Comparison of ENCODE assay signal across 21 cellular contexts in the genomic region with DNA sequence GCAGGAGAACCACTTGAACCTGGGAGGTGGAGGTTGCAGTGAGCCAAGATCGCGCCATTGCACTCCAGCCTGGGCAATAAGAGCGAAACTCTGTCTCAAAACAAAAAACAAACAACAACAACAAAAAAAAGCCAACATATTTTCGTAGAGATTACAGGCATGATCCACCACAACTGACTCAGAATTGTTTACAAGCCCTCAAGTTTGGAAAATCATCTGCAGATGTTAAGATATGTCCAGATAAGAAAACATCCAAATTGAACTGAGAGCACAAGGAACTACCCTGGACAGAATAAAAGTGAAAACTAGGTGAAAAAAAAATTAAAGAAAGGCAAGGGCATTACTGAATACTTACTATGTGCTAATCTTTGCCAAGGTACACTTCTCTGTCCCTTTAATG.
DNase-seq lines count a peak whose midpoint lies in the region; ATAC-seq, FAIRE-seq and TF ChIP-seq lines count a peak whose summit lies in the region.
"Had no signal": no experiment of that assay in that cellular context is flagged by ENCODE, and none has a peak within 500 bp of the region (broad histone marks: within the 10 kb centered on the region; RNA-seq: fewer than 3 reads in every experiment).

No MANE protein-coding gene starts in this region.

- H3K27ac ChIP-seq in ACC112 (ENCODE audit: low read depth, low read length) (no peak overlapping the region), hepatocyte (peak overlapping the region; percentile 58), stomach smooth muscle (ENCODE audit: low read length) (peak overlapping the region; percentile 92)
- H3K27ac ChIP-seq: C4-2B had no signal

- ATAC-seq in HG03457 (IDR thresholded peaks at IDR 0.05; ENCODE audit: unreplicated experiment) = no peak
- no peak for ATAC-seq in HG02840 (IDR thresholded peaks at IDR 0.05; ENCODE audit: low FRiP score, unreplicated experiment)
- no peak for ATAC-seq in HG03175 (IDR thresholded peaks at IDR 0.05; ENCODE audit: unreplicated experiment)
- ATAC-seq: K562, PC-3 had no signal

- no peaks in the 10 kb centered on the region for H3K9me2 ChIP-seq in hepatocyte (replicated peaks; ENCODE audit: insufficient read depth)

- H3K4me1 ChIP-seq in ACC112 (ENCODE audit: control insufficient read depth, insufficient read depth, low read length, unreplicated experiment) = peaks cover 9% of the 10 kb centered on the region
- peaks cover 3% of the 10 kb centered on the region for H3K4me1 ChIP-seq in hepatocyte (ENCODE audit: insufficient read depth)
- H3K4me1 ChIP-seq in stomach smooth muscle (ENCODE audit: control insufficient read depth, insufficient read depth, low read length) = peaks cover 41% of the 10 kb centered on the region

- no peak overlapping the region for H3K4me3 ChIP-seq in ACC112 (ENCODE audit: low read depth, low read length)
- no peak overlapping the region for H3K4me3 ChIP-seq in hepatocyte
- no peak overlapping the region for H3K4me3 ChIP-seq in stomach smooth muscle (ENCODE audit: low read length in 2 of 2)
- H3K4me3 ChIP-seq: K562 had no signal

- H3K36me3 ChIP-seq in ACC112 (ENCODE audit: insufficient read depth, low read length) (no peaks in the 10 kb centered on the region), hepatocyte (replicated peaks; ENCODE audit: insufficient read depth, low read depth) (no peaks in the 10 kb centered on the region), stomach smooth muscle (ENCODE audit: control insufficient read depth in 2 of 2, insufficient read depth in 2 of 2, low read length in 2 of 2) (no peaks in the 10 kb centered on the region)

- H3K79me2 ChIP-seq in ACC112 (ENCODE audit: control insufficient read depth, insufficient read depth, low read length, unreplicated experiment) (no peaks in the 10 kb centered on the region), hepatocyte (no peaks in the 10 kb centered on the region)

- H2AFZ ChIP-seq in ACC112 (ENCODE audit: low read length, unreplicated experiment) (peak overlapping the region; percentile 43), hepatocyte (no peak overlapping the region)

- peak overlapping the region; percentile 52 to 53 for H3K9ac ChIP-seq in stomach smooth muscle (ENCODE audit: low read length in 2 of 2)

- H4K20me1 ChIP-seq in hepatocyte (ENCODE audit: insufficient read depth, poor library complexity, severe bottlenecking) = no peaks in the 10 kb centered on the region

- H3K27me3 ChIP-seq in ACC112 (ENCODE audit: insufficient read depth, low read length) (no peaks in the 10 kb centered on the region), hepatocyte (no peaks in the 10 kb centered on the region), stomach smooth muscle (ENCODE audit: control insufficient read depth in 1 of 2, insufficient read depth in 2 of 2, low read length in 2 of 2) (no peaks in the 10 kb centered on the region)

- no peaks in the 10 kb centered on the region for H3K9me3 ChIP-seq in hepatocyte (ENCODE audit: low read depth)
- no peaks in the 10 kb centered on the region for H3K9me3 ChIP-seq in stomach smooth muscle (ENCODE audit: control insufficient read depth in 2 of 2, low read length in 2 of 2)

- peak; percentile 94 for FAIRE-seq in endometrium (lab: Jason Lieb, UNC)
- FAIRE-seq in frontal cortex (lab: Jason Lieb, UNC) = no peak
- FAIRE-seq: HTR-8/SVneo, K562 had no signal

- 85% methylated on average over 4 of the region's 4 CpGs for WGBS in hepatocyte (ENCODE audit: low lambda C conversion rate, missing lambda C conversion rate)

- H3K4me2 ChIP-seq in hepatocyte = no peak overlapping the region

- TF ChIP-seq CTCF in hepatocyte (IDR thresholded peaks at IDR 0.05; ENCODE audit: poor library complexity) = no peak

- DNase-seq in hepatocyte (ENCODE audit: low spot score) = no peak
- no peak for DNase-seq in frontal cortex (ENCODE audit: low spot score in 2 of 2)
- DNase-seq: 8988T, COR-L47, DMS153, HCEC 1CT, NCI-H1048, NCI-H146, NCI-H2107, NCI-H226, NCI-H526 treated with DMSO at 0.1 percent for 48 hours, PC-3 had no signal
